10 cellular contexts compared by ENCODE assay signal in genomic region chr15:85430406-85431204, GRCh38. TPM values are rescaled to one million over a fixed set of nuclear protein-coding genes. Genes with fewer than 3 reads are reported as not detected.
DNase-seq lines count a peak whose midpoint lies in the region; ATAC-seq, FAIRE-seq and TF ChIP-seq lines count a peak whose summit lies in the region.
"Had no signal": no experiment of that assay in that cellular context is flagged by ENCODE, and none has a peak within 500 bp of the region (broad histone marks: within the 10 kb centered on the region; RNA-seq: fewer than 3 reads in every experiment).

No MANE protein-coding gene starts in this region.

- TF ChIP-seq CTCF in activated B cell treated with CpG ODN at 0.5 μM for 24 hours (IDR thresholded peaks at IDR 0.05) (no peak), kidney (IDR thresholded peaks at IDR 0.05; ENCODE audit: borderline replicate concordance, extremely low read depth, insufficient read depth) (no peak)

- no peaks in the 10 kb centered on the region for H3K27me3 Mint-ChIP-seq in activated B cell treated with CpG ODN at 0.5 μM for 24 hours

- H3K4me1 ChIP-seq in kidney (ENCODE audit: control insufficient read depth in 1 of 2, insufficient read depth in 1 of 2, low read depth in 1 of 2, low read length in 2 of 2), result peaks cover 2 to 3% of the 10 kb centered on the region in 2 donors

- ATAC-seq in GM18519 (IDR thresholded peaks at IDR 0.05; ENCODE audit: low FRiP score, unreplicated experiment), result peak; percentile 98
- peak; percentile 100 for ATAC-seq in GM19455 (IDR thresholded peaks at IDR 0.05; ENCODE audit: unreplicated experiment)
- peak; percentile 93 for ATAC-seq in HG03025 (IDR thresholded peaks at IDR 0.05; ENCODE audit: low FRiP score, unreplicated experiment)
- ATAC-seq in activated B cell treated with CpG ODN at 0.5 μM for 24 hours (ENCODE audit: low read depth), result peak; percentile 60

- no peak overlapping the region for H3K27ac ChIP-seq in kidney (ENCODE audit: low read depth in 2 of 2, low read length in 2 of 2)

- no peak for FAIRE-seq in kidney (lab: Jason Lieb, UNC)
- FAIRE-seq: TTC549 had no signal

- H3K4me3 Mint-ChIP-seq in activated B cell treated with CpG ODN at 0.5 μM for 24 hours, result no peak overlapping the region

- CTCF ChIA-PET in activated B cell treated with CpG ODN at 0.5 μM for 24 hours (lab: Charles Lee), result interaction anchor here (1.7 to 2.4 kb wide), 2 partner anchors 134 to 212 kb away, joined by 3 to 7 read pairs; no protein-coding TSS in a partner anchor

- intact Hi-C loops in activated B cell treated with CpG ODN at 0.5 μM for 24 hours (cut with micrococcal nuclease), result no loop called here
- intact Hi-C loops in kidney (cut with DNase I), result no loop called here

- H3K4me1 Mint-ChIP-seq in activated B cell treated with CpG ODN at 0.5 μM for 24 hours, result peaks cover 56% of the 10 kb centered on the region

- no peak overlapping the region for H3K4me3 ChIP-seq in kidney (ENCODE audit: low read length in 2 of 2)
- H3K4me3 ChIP-seq: heart left ventricle had no signal

- H3K9me3 Mint-ChIP-seq in activated B cell treated with CpG ODN at 0.5 μM for 24 hours, result no peaks in the 10 kb centered on the region

- peaks cover 1% of the 10 kb centered on the region for H3K36me3 Mint-ChIP-seq in activated B cell treated with CpG ODN at 0.5 μM for 24 hours (ENCODE audit: low read depth)

- no peaks in the 10 kb centered on the region for H3K36me3 ChIP-seq in kidney (ENCODE audit: control insufficient read depth in 1 of 2, insufficient read depth in 2 of 2, low read length in 2 of 2)
- H3K36me3 ChIP-seq: heart left ventricle had no signal

- H3K9ac ChIP-seq in kidney (ENCODE audit: low read length in 2 of 2), result no peak overlapping the region

- POLR2A ChIA-PET in activated B cell treated with CpG ODN at 0.5 μM for 24 hours (lab: Charles Lee), result no interaction called here

- DNase-seq in activated B cell treated with CpG ODN at 0.5 μM for 24 hours, result no peak
- no peak for DNase-seq in NCI-H1092 treated with DMSO at 0.1 percent for 48 hours (lab: John Stamatoyannopoulos, UW)
- no peak for DNase-seq in ureter (ENCODE audit: low spot score)
- no peak for DNase-seq in kidney
- DNase-seq in NCI-H2029 (lab: John Stamatoyannopoulos, UW), result no peak
- DNase-seq: heart left ventricle had no signal

- H3K27ac Mint-ChIP-seq in activated B cell treated with CpG ODN at 0.5 μM for 24 hours, result no peak overlapping the region

- H3K9me3 ChIP-seq in kidney (ENCODE audit: control insufficient read depth in 1 of 2, low read length in 2 of 2), result no peaks in the 10 kb centered on the region
- H3K9me3 ChIP-seq: heart left ventricle had no signal

RNA-seq across cellular contexts. Expression of gene AKAP13, which starts 50.2 kb away (rescaled TPM):
- total RNA-seq in activated B cell treated with CpG ODN at 0.5 μM for 24 hours (254 and 290 TPM in 2 replicates), ureter (264 TPM), kidney (174 TPM)
- 18.8 TPM for polyA plus RNA-seq in kidney (ENCODE audit: insufficient read depth, low read depth, low replicate concordance)
